21 cellular contexts compared by ENCODE assay signal in genomic region chr4:174611792-174612191, GRCh38.
DNase-seq lines count a peak whose midpoint lies in the region; FAIRE-seq and TF ChIP-seq lines count a peak whose summit lies in the region.
"Had no signal": no experiment of that assay in that cellular context is flagged by ENCODE, and none has a peak within 500 bp of the region (broad histone marks: within the 10 kb centered on the region; RNA-seq: fewer than 3 reads in every experiment).

No MANE protein-coding gene starts in this region.

- peaks cover 0 to 12% (median 3%) of the 10 kb centered on the region in 6 donors for H3K9me3 Mint-ChIP-seq in immature natural killer cell

- no peaks in the 10 kb centered on the region for H3K36me3 Mint-ChIP-seq in immature natural killer cell
- H3K36me3 Mint-ChIP-seq: CD8-positive, alpha-beta T cell had no signal

- H3K4me1 ChIP-seq in HEK293 (ENCODE audit: control insufficient read depth, insufficient read depth, low read length) (no peaks in the 10 kb centered on the region), small intestine (ENCODE audit: control insufficient read depth in 2 of 2, insufficient read depth in 1 of 2, low read depth in 1 of 2, low read length in 1 of 2) (no peaks in the 10 kb centered on the region)
- H3K4me1 ChIP-seq: A549, Caco-2 had no signal

- H3K4me3 ChIP-seq in HEK293 (ENCODE audit: low read depth, low read length) (no peak overlapping the region), small intestine (ENCODE audit: low read depth in 1 of 2, low read length in 2 of 2) (no peak overlapping the region)
- H3K4me3 ChIP-seq: A549; BLaER1 treated with 17β-estradiol and CSF1 and Interleukin-3, amounts not matched to agents 10 nM and 100 nM had no signal

- CTCF ChIA-PET in HEK293 (lab: Yijun Ruan, JAX) = no interaction called here

- WGBS in small intestine, 3 donors = 85 to 88% (median 87%) methylated on average over 1 of the region's 1 CpG

- peaks cover 0 to 2% (median 0%) of the 10 kb centered on the region in 3 donors for H3K27me3 Mint-ChIP-seq in immature natural killer cell (ENCODE audit: low read depth in 3 of 3)
- H3K27me3 Mint-ChIP-seq: B cell; CD4-positive, alpha-beta T cell had no signal

- POLR2A ChIA-PET in HEK293 (lab: Yijun Ruan, JAX) = interaction anchor here (0.7 kb wide), 1 partner anchor 172 kb away, joined by 4 read pairs; no protein-coding TSS in a partner anchor

- H3K36me3 ChIP-seq in HEK293 (ENCODE audit: control insufficient read depth in 2 of 2, insufficient read depth in 1 of 2, low read length in 2 of 2) = no peaks in the 10 kb centered on the region
- H3K36me3 ChIP-seq in small intestine (ENCODE audit: control insufficient read depth in 2 of 2, insufficient read depth in 2 of 2, low read length in 2 of 2) = no peaks in the 10 kb centered on the region
- H3K36me3 ChIP-seq: BLaER1 treated with 17β-estradiol and CSF1 and Interleukin-3, amounts not matched to agents 10 nM and 100 nM had no signal

- H3K4me3 Mint-ChIP-seq in immature natural killer cell = no peak overlapping the region
- H3K4me3 Mint-ChIP-seq: B cell; CD4-positive, alpha-beta T cell; CD8-positive, alpha-beta T cell had no signal

- TF ChIP-seq CTCF in HEK293 (tag by site-specific recombination; IDR thresholded peaks at IDR 0.05) = no peak

- H3K27me3 ChIP-seq in small intestine (ENCODE audit: control insufficient read depth in 2 of 2, insufficient read depth in 2 of 2, low read length in 2 of 2) = no peaks in the 10 kb centered on the region
- H3K27me3 ChIP-seq: BLaER1 treated with 17β-estradiol and CSF1 and Interleukin-3, amounts not matched to agents 10 nM and 100 nM had no signal

- H3K27ac Mint-ChIP-seq in immature natural killer cell = no peak overlapping the region
- H3K27ac Mint-ChIP-seq: B cell; CD4-positive, alpha-beta T cell; CD8-positive, alpha-beta T cell had no signal

- H3K9me3 ChIP-seq in HEK293 (ENCODE audit: control insufficient read depth, insufficient read depth, low read depth, low read length) (no peaks in the 10 kb centered on the region), small intestine (ENCODE audit: control insufficient read depth, low read depth) (no peaks in the 10 kb centered on the region)
- H3K9me3 ChIP-seq: A549, Caco-2 had no signal

- H3K27ac ChIP-seq in HEK293 (ENCODE audit: extremely low read depth, low read depth, low read length) = no peak overlapping the region
- no peak overlapping the region for H3K27ac ChIP-seq in small intestine (ENCODE audit: low read depth in 1 of 2, low read length in 1 of 2)
- H3K27ac ChIP-seq: 22Rv1; A549; BLaER1 treated with 17β-estradiol and CSF1 and Interleukin-3, amounts not matched to agents 10 nM and 100 nM; C4-2B had no signal

- no peaks in the 10 kb centered on the region for H3K4me1 Mint-ChIP-seq in immature natural killer cell

- DNase-seq in OCI-M1 (lab: John Stamatoyannopoulos, UW) (peak; percentile 53), small intestine (no peak), activated T-cell treated with anti-CD3 and anti-CD28 coated beads for 4 hours (no peak), immature natural killer cell (no peak)
- DNase-seq: AML-193; Caco-2; Calu3; CD4-positive, alpha-beta T cell; CD8-positive, alpha-beta T cell; DMS79 treated with DMSO at 0.1 percent for 48 hours; GF-D8 had no signal

- FAIRE-seq in small intestine (lab: Jason Lieb, UNC) = peak; percentile 41
- FAIRE-seq: A549, D721Med, G401.6, GM12891, GM19239 had no signal

TF ChIP-seq in HEK293, 187 proteins besides CTCF, POLR2A, EP300 and RAD21:
- TF ChIP-seq WT1 (tag by site-specific recombination; IDR thresholded peaks at IDR 0.05) (no peak), SETDB1 (IDR thresholded peaks at IDR 0.05; ENCODE audit: insufficient read length, low read length) (peak; percentile 91)
